In the genomic region with DNA sequence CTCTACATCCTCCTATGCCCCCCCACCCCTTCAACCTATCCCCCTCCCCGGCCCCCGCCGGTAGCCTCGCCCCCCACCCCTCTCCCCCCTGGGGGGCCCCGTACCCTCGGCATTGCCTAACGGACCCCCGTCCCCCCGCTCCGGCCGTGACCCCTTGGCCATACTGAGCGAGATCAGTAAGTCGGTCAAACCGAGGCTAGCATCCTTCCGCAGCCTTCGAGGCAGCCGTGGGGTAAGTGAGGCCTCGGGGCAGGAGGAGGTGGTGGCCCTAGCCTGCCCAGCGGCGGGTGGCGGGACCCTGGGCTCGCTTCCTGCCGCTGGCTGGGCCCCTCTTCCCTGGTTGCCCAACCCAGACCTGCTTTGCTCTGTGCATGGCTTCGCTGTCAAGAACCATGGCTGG, we compare ENCODE assay signal across 1 cellular context.
TF ChIP-seq lines count a peak whose summit lies in the region.

No MANE protein-coding gene starts in this region.

TF ChIP-seq in A549, 52 proteins besides CTCF, POLR2A, EP300 and RAD21 (continued from another document):
- TF ChIP-seq REST (IDR thresholded peaks at IDR 0.05) (no peak), MAZ (IDR thresholded peaks at IDR 0.05; ENCODE audit: borderline replicate concordance, low read depth, low read length) (no peak), TFCP2L1 (CRISPR knock-in tag; IDR thresholded peaks at IDR 0.05) (no peak), RARB (CRISPR knock-in tag; IDR thresholded peaks at IDR 0.05) (no peak), CBX8 (IDR thresholded peaks at IDR 0.05) (no peak), CEBPB (IDR thresholded peaks at IDR 0.05) (no peak)
